In genomic region chr9:693460-694390, GRCh38 we compare ENCODE assay signal across 8 cellular contexts.
DNase-seq lines count a peak whose midpoint lies in the region; ATAC-seq and TF ChIP-seq lines count a peak whose summit lies in the region.

No MANE protein-coding gene starts in this region.

- H3K4me3 ChIP-seq in AG04450 (ENCODE audit: low read depth, low read length) (peak overlapping the region; percentile 49), SK-N-MC (peak overlapping the region; percentile 79), fibroblast of villous mesenchyme (ENCODE audit: low read depth, low read length) (peak overlapping the region; percentile 30)

- no peak for ATAC-seq in HG03521 (IDR thresholded peaks at IDR 0.05; ENCODE audit: unreplicated experiment)
- no peak for ATAC-seq in HG03280 (IDR thresholded peaks at IDR 0.05; ENCODE audit: unreplicated experiment)

- H3K27ac ChIP-seq in AG04450 (ENCODE audit: low read depth, low read length) (peak overlapping the region; percentile 88), SK-N-MC (peak overlapping the region; percentile 100)

- POLR2A ChIA-PET in AG04450 (lab: Yijun Ruan, JAX): interaction anchor here (1.1 to 2.8 kb wide), 6 partner anchors 9 to 108 kb away, joined by 3 to 19 read pairs (median 4); no protein-coding TSS in a partner anchor

- DNase-seq in AG04450 (ENCODE audit: low read depth, low spot score): peak; percentile 57
- peak; percentile 63 for DNase-seq in SK-N-MC (ENCODE audit: low read depth, low spot score)
- DNase-seq in fibroblast of villous mesenchyme (ENCODE audit: low read depth): peak; percentile 89
- peak; percentile 42 for DNase-seq in occipital lobe (lab: John Stamatoyannopoulos, UW)
- no peak for DNase-seq in activated CD4-positive, alpha-beta T cell treated with anti-CD3 and anti-CD28 coated beads for 1 hour
- no peak for DNase-seq in activated T-cell treated with anti-CD3 and anti-CD28 coated beads, Interleukin-2, amount 50 U/mL, for 1 hour

- H3K9me3 ChIP-seq in AG04450 (ENCODE audit: control insufficient read depth, insufficient read depth, low read length) (no peaks in the 10 kb centered on the region), SK-N-MC (ENCODE audit: low read depth, low read length) (no peaks in the 10 kb centered on the region)

- H3K27me3 ChIP-seq in AG04450 (ENCODE audit: control insufficient read depth, insufficient read depth, low read length): no peaks in the 10 kb centered on the region

- CTCF ChIA-PET in AG04450 (lab: Charles Lee): interaction anchor here (0.7 to 2.7 kb wide), 8 partner anchors 9 to 112 kb away, joined by 3 to 17 read pairs (median 4); no protein-coding TSS in a partner anchor

- no peaks in the 10 kb centered on the region for H3K36me3 ChIP-seq in SK-N-MC (ENCODE audit: insufficient read depth, low read length)

- peak overlapping the region; percentile 83 for H3K9ac ChIP-seq in SK-N-MC (ENCODE audit: insufficient read length)

- TF ChIP-seq CTCF in AG04450 (IDR thresholded peaks at IDR 0.05; ENCODE audit: low read depth, low read length) (no peak), fibroblast of villous mesenchyme (IDR thresholded peaks at IDR 0.05; ENCODE audit: insufficient read depth, low read depth, low read length) (no peak)

Comparison
In these comparisons a context has a peak if more than half of its experiments do, and no peak if none do; other contexts are left out.
1. DNase-seq: peak in AG04450 (single experiment), SK-N-MC (single experiment), fibroblast of villous mesenchyme (single experiment) and occipital lobe (single experiment); none in activated CD4-positive, alpha-beta T cell treated with anti-CD3 and anti-CD28 coated beads for 1 hour (single experiment) and activated T-cell treated with anti-CD3 and anti-CD28 coated beads, Interleukin-2, amount 50 U/mL, for 1 hour (single experiment).
2. Peak in every context shown above with its lines, with median percentiles within 50 percentile points of each other: H3K4me3 ChIP-seq.